In the genomic region with DNA sequence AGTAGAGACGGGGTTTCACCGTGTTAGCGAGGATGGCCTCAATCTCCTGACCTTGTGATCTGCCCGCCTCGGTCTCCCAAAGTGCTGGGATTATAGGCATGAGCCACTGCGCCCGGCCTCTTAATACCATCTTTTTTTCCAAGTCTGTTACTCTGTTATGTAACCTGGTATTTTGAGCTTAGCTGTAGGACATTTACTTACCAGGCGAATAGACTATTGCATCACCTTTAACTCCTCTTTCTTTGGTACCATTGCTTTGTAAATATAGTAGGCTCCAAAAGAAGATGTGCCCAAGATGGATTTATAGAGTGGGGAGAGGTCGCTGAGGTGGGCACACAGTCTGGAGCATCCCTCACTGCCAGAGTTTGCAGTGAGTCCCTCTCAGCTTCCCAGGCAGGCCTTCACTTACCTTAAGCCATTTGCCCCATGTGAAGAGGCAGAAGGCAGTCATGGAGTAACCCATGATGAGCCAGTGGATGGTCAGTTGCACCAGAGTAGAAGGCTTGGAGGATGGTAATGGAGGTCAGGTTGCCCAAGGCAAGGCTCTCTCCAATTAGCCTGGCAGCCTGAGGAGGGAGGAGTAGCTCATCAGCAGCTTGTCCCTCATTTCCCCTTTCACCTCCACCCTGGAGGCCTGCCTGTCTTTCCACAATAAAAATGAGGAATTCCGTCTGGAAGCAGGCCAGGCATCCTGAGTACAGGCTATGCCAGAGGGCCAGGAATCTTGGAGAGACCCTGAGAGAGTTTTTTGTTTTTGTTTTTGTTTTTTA, we compare ENCODE assay signal across 28 cellular contexts. TPM values are rescaled to one million over a fixed set of nuclear protein-coding genes. Genes with fewer than 3 reads are reported as not detected.
DNase-seq lines count a peak whose midpoint lies in the region; ATAC-seq, FAIRE-seq and TF ChIP-seq lines count a peak whose summit lies in the region.
"Had no signal": no experiment of that assay in that cellular context is flagged by ENCODE, and none has a peak within 500 bp of the region (broad histone marks: within the 10 kb centered on the region; RNA-seq: fewer than 3 reads in every experiment).

No MANE protein-coding gene starts in this region.

- H3K9me3 Mint-ChIP-seq in H9: no peaks in the 10 kb centered on the region
- no peaks in the 10 kb centered on the region for H3K9me3 Mint-ChIP-seq in activated CD8-positive, alpha-beta T cell treated with anti-CD3 and anti-CD28 coated beads, Interleukin-2, amount 10 ng/mL, durations not matched to agents 7 days and 5 days (ENCODE audit: insufficient read depth)
- H3K9me3 Mint-ChIP-seq: CD4-positive, alpha-beta memory T cell; HFFc6; IgD-negative memory B cell had no signal

- H3K9ac ChIP-seq in H9 (ENCODE audit: extremely low read depth, insufficient read length, low read length) (no peak overlapping the region), K562 (ENCODE audit: insufficient read depth in 1 of 2, low read depth in 2 of 2, low read length in 2 of 2) (no peak overlapping the region), mesendoderm (ENCODE audit: low read length) (no peak overlapping the region)

- H3K79me2 ChIP-seq in H9 (ENCODE audit: insufficient read depth, low read length): no peaks in the 10 kb centered on the region
- no peaks in the 10 kb centered on the region for H3K79me2 ChIP-seq in K562 (ENCODE audit: control insufficient read depth, insufficient read depth, low read length)
- H3K79me2 ChIP-seq in mesendoderm (ENCODE audit: control insufficient read depth, insufficient read depth, low read length): no peaks in the 10 kb centered on the region

- H3K36me3 ChIP-seq in K562 (ENCODE audit: control insufficient read depth, insufficient read depth, low read length) (no peaks in the 10 kb centered on the region), mesendoderm (ENCODE audit: control insufficient read depth, insufficient read depth, low read length) (no peaks in the 10 kb centered on the region)
- H3K36me3 ChIP-seq: HAP-1 had no signal

- no peak for DNase-seq in H9
- peak; percentile 45 for DNase-seq in M059J (ENCODE audit: low read depth)
- no peak for DNase-seq in K562 (ENCODE audit: extremely low read depth in 1 of 4, low spot score in 3 of 4)
- no peak for DNase-seq in mesendoderm
- DNase-seq in activated CD8-positive, alpha-beta T cell treated with anti-CD3 and anti-CD28 coated beads, Interleukin-2, amount 10 ng/mL, durations not matched to agents 7 days and 5 days: no peak
- DNase-seq: C1 segment of cervical spinal cord; CD4-positive, alpha-beta memory T cell; COR-L47; DMS53; GDM1; HFFc6; Karpas-422; NCI-H1105; NCI-H1436 treated with DMSO at 0.1 percent for 48 hours; NCI-H1930; NCI-H2107; NCI-H524; NCI-H82; NK-92 treated with Interleukin-12 subunit alpha and Interleukin-12 subunit beta, amount 100 ng/mL, for 24 hours; PC-3; Right ventricle myocardium superior; RPMI8226 had no signal

- CTCF ChIA-PET in K562 (lab: Yijun Ruan, JAX; ENCODE audit: low intra/inter-chr PET ratio): no interaction called here
- CTCF ChIA-PET in activated CD8-positive, alpha-beta T cell treated with anti-CD3 and anti-CD28 coated beads, Interleukin-2, amount 10 ng/mL, durations not matched to agents 7 days and 5 days (lab: Charles Lee): no interaction called here

- intact Hi-C loops in K562 (cut with micrococcal nuclease): no loop called here

- H3K4me3 ChIP-seq in K562 (no peak overlapping the region), mesendoderm (ENCODE audit: low read length) (no peak overlapping the region)
- H3K4me3 ChIP-seq: HAP-1, SJSA1 had no signal

- no peaks in the 10 kb centered on the region for H3K9me1 ChIP-seq in K562 (ENCODE audit: control insufficient read depth, insufficient read depth, low read length)

- TF ChIP-seq RAD21 in K562 (CRISPR knock-in tag; conservative IDR thresholded peaks at IDR 0.05 in 1 of 2, IDR thresholded peaks at IDR 0.05 in 1 of 2): no peak

- H3K14ac ChIP-seq in H9 (ENCODE audit: insufficient read depth, low read length): 0 out of 2 replicates have a peak overlapping the region, but pooled peaks have one; percentile 8

- H3K79me1 ChIP-seq in H9 (ENCODE audit: insufficient read depth, low read depth, low read length, poor library complexity, severe bottlenecking): peaks cover 2% of the 10 kb centered on the region
- peaks cover 2% of the 10 kb centered on the region for H3K79me1 ChIP-seq in mesendoderm (ENCODE audit: low read length)

- no peak overlapping the region for H3K27ac Mint-ChIP-seq in H9
- H3K27ac Mint-ChIP-seq in activated CD8-positive, alpha-beta T cell treated with anti-CD3 and anti-CD28 coated beads, Interleukin-2, amount 10 ng/mL, durations not matched to agents 7 days and 5 days: no peak overlapping the region
- H3K27ac Mint-ChIP-seq: HFFc6, IgD-negative memory B cell had no signal

- H2BK5ac ChIP-seq in H9 (ENCODE audit: insufficient read length, low read length) (no peak overlapping the region), mesendoderm (ENCODE audit: low read length) (no peak overlapping the region)

- H3K56ac ChIP-seq in H9 (ENCODE audit: insufficient read length, low read depth, low read length): no peak overlapping the region
- no peak overlapping the region for H3K56ac ChIP-seq in mesendoderm (ENCODE audit: low read length)

- no peaks in the 10 kb centered on the region for H3K27me3 ChIP-seq in H9 (ENCODE audit: insufficient read depth, low read length)
- peaks cover 42 to 65% of the 10 kb centered on the region in 2 experiments for H3K27me3 ChIP-seq in K562 (ENCODE audit: control insufficient read depth in 2 of 2, insufficient read depth in 2 of 2, low read length in 2 of 2)
- no peaks in the 10 kb centered on the region for H3K27me3 ChIP-seq in mesendoderm (ENCODE audit: insufficient read depth, low read length, poor library complexity)
- H3K27me3 ChIP-seq: SJSA1 had no signal

- H2AK5ac ChIP-seq in H9 (ENCODE audit: insufficient read length, low read length): no peak overlapping the region
- peak overlapping the region; percentile 22 for H2AK5ac ChIP-seq in mesendoderm (ENCODE audit: low read length)

- H3K23ac ChIP-seq in H9 (ENCODE audit: insufficient read length, low read depth, low read length) (no peak overlapping the region), mesendoderm (ENCODE audit: low read length) (no peak overlapping the region)

- no peak for TF ChIP-seq POLR2A in K562 (conservative IDR thresholded peaks at IDR 0.05)

- no peak overlapping the region for H2BK20ac ChIP-seq in H9 (ENCODE audit: low read depth, low read length, poor library complexity, severe bottlenecking)

- POLR2A ChIA-PET in K562 (lab: Yijun Ruan, JAX): interaction anchor here (1.1 kb wide), 1 partner anchor 11 kb away, joined by 3 read pairs; no protein-coding TSS in a partner anchor
- POLR2A ChIA-PET in activated CD8-positive, alpha-beta T cell treated with anti-CD3 and anti-CD28 coated beads, Interleukin-2, amount 10 ng/mL, durations not matched to agents 7 days and 5 days (lab: Charles Lee): no interaction called here

- H3K9me3 ChIP-seq in H9 (ENCODE audit: control insufficient read depth, low read depth, low read length) (no peaks in the 10 kb centered on the region), K562 (replicated peaks; ENCODE audit: control insufficient read depth, insufficient read depth, low read depth, low read length) (no peaks in the 10 kb centered on the region)
- H3K9me3 ChIP-seq: HAP-1, SJSA1 had no signal

- H3K27me3 Mint-ChIP-seq in H9 (ENCODE audit: low read depth): no peaks in the 10 kb centered on the region; the same call in 1 of the 2 replicates
- peaks cover 4% of the 10 kb centered on the region for H3K27me3 Mint-ChIP-seq in activated CD8-positive, alpha-beta T cell treated with anti-CD3 and anti-CD28 coated beads, Interleukin-2, amount 10 ng/mL, durations not matched to agents 7 days and 5 days (ENCODE audit: low read depth)

- no peak overlapping the region for H3K4me3 Mint-ChIP-seq in H9
- H3K4me3 Mint-ChIP-seq in activated CD8-positive, alpha-beta T cell treated with anti-CD3 and anti-CD28 coated beads, Interleukin-2, amount 10 ng/mL, durations not matched to agents 7 days and 5 days: no peak overlapping the region
- H3K4me3 Mint-ChIP-seq: CD4-positive, alpha-beta memory T cell; HFFc6; IgD-negative memory B cell had no signal

- no peaks in the 10 kb centered on the region for H4K20me1 ChIP-seq in H9 (ENCODE audit: control insufficient read depth, insufficient read depth, insufficient read length)
- H4K20me1 ChIP-seq in K562 (replicated peaks; ENCODE audit: control insufficient read depth, insufficient read depth, low read length): 0 out of 2 replicates have a peak, but pooled peaks cover 3% of the 10 kb centered on the region

- no peaks in the 10 kb centered on the region for H3K36me3 Mint-ChIP-seq in H9 (ENCODE audit: insufficient read depth in 1 of 3, low read depth in 3 of 3)
- H3K36me3 Mint-ChIP-seq in activated CD8-positive, alpha-beta T cell treated with anti-CD3 and anti-CD28 coated beads, Interleukin-2, amount 10 ng/mL, durations not matched to agents 7 days and 5 days (ENCODE audit: low read depth): no peaks in the 10 kb centered on the region
- H3K36me3 Mint-ChIP-seq: CD4-positive, alpha-beta memory T cell had no signal

- H3K4me1 ChIP-seq in H9 (ENCODE audit: insufficient read depth, low read length) (0 out of 2 replicates have a peak, but pooled peaks cover 3% of the 10 kb centered on the region), K562 (replicated peaks in 1 of 2; ENCODE audit: control insufficient read depth in 2 of 2, insufficient read depth in 2 of 2, low read length in 2 of 2) (no peaks in the 10 kb centered on the region), mesendoderm (ENCODE audit: control insufficient read depth, low read depth, low read length) (no peaks in the 10 kb centered on the region)

- H2BK15ac ChIP-seq in H9 (ENCODE audit: low read depth, low read length): no peak overlapping the region
- no peak overlapping the region for H2BK15ac ChIP-seq in mesendoderm (replicated peaks; ENCODE audit: low read depth)

- no peak for FAIRE-seq in K562 (lab: Jason Lieb, UNC)
- FAIRE-seq: GM12892 had no signal

- H4K5ac ChIP-seq in H9 (ENCODE audit: insufficient read length, low read depth, low read length) (no peak overlapping the region), mesendoderm (ENCODE audit: low read length) (no peak overlapping the region)

- H3K18ac ChIP-seq in H9 (ENCODE audit: insufficient read length, low read depth, low read length) (no peak overlapping the region), mesendoderm (ENCODE audit: low read length) (no peak overlapping the region)

- H2BK12ac ChIP-seq in H9 (ENCODE audit: insufficient read length, low read depth, low read length): no peak overlapping the region

- no peak overlapping the region for H3K4me2 ChIP-seq in H9 (ENCODE audit: insufficient read depth, insufficient read length, low read length)
- H3K4me2 ChIP-seq in K562 (ENCODE audit: insufficient read depth, low read length): no peak overlapping the region
- no peak overlapping the region for H3K4me2 ChIP-seq in mesendoderm (ENCODE audit: low read length)

- H3K27ac ChIP-seq in H9 (ENCODE audit: insufficient read length, low read depth, low read length): no peak overlapping the region
- no peak overlapping the region for H3K27ac ChIP-seq in K562 (ENCODE audit: extremely low read depth, low read depth, low read length)
- H3K27ac ChIP-seq in mesendoderm (ENCODE audit: low read depth, low read length): no peak overlapping the region
- H3K27ac ChIP-seq: SJSA1 had no signal

- no peak overlapping the region for H2AFZ ChIP-seq in H9 (ENCODE audit: low read length)
- H2AFZ ChIP-seq in K562 (ENCODE audit: low read depth, low read length): no peak overlapping the region

- no peak for TF ChIP-seq EP300 in K562 (IDR thresholded peaks at IDR 0.05; ENCODE audit: low read length)

- H4K91ac ChIP-seq in H9 (ENCODE audit: insufficient read length, low read depth, low read length): no peak overlapping the region

- H2BK120ac ChIP-seq in H9 (ENCODE audit: low read depth, low read length, poor library complexity, severe bottlenecking) (no peak overlapping the region), mesendoderm (ENCODE audit: low read depth, low read length) (no peak overlapping the region)

- H4K8ac ChIP-seq in H9 (replicated peaks; ENCODE audit: insufficient read length, low read depth, low read length): no peak overlapping the region
- no peak overlapping the region for H4K8ac ChIP-seq in mesendoderm (ENCODE audit: low read depth, low read length)

- in situ Hi-C loops in K562 (cut with MboI): no loop called here

- TF ChIP-seq CTCF in H9 (conservative IDR thresholded peaks at IDR 0.05): no peak
- no peak for TF ChIP-seq CTCF in K562 (IDR thresholded peaks at IDR 0.05 in 2 of 3, conservative IDR thresholded peaks at IDR 0.05 in 1 of 3; ENCODE audit: insufficient read depth in 2 of 3, low read depth in 1 of 3, low read length in 3 of 3)

- WGBS in H9 (ENCODE audit: extremely low coverage, insufficient read length, low lambda C conversion rate): no CpG with 5 or more reads among the region's 10 CpGs
- 0% methylated on average over 10 of the region's 10 CpGs for WGBS in K562 (ENCODE audit: insufficient coverage, low coverage, missing lambda C conversion rate)
- WGBS in mesendoderm (ENCODE audit: extremely low coverage, insufficient coverage, low lambda C conversion rate): no CpG with 5 or more reads among the region's 10 CpGs

- peaks cover 10 to 25% of the 10 kb centered on the region in 2 experiments for H3K4me1 Mint-ChIP-seq in H9
- no peaks in the 10 kb centered on the region for H3K4me1 Mint-ChIP-seq in activated CD8-positive, alpha-beta T cell treated with anti-CD3 and anti-CD28 coated beads, Interleukin-2, amount 10 ng/mL, durations not matched to agents 7 days and 5 days (ENCODE audit: low read depth)
- H3K4me1 Mint-ChIP-seq: CD4-positive, alpha-beta memory T cell; IgD-negative memory B cell had no signal

- BruUV-seq in K562 (replicated peaks; lab: Mats Ljungman, UMichigan): no TSS peak

- no peaks in the 10 kb centered on the region for H3K23me2 ChIP-seq in H9 (ENCODE audit: insufficient read length, low read depth, low read length, poor library complexity, severe bottlenecking)

- H3K4ac ChIP-seq in H9 (ENCODE audit: low read depth, low read length): no peak overlapping the region
- no peak overlapping the region for H3K4ac ChIP-seq in mesendoderm (ENCODE audit: low read depth, low read length)

- no peak for ATAC-seq in K562
- no peak for ATAC-seq in HG02981 (IDR thresholded peaks at IDR 0.05; ENCODE audit: unreplicated experiment)
- ATAC-seq in GM18870 (IDR thresholded peaks at IDR 0.05; ENCODE audit: unreplicated experiment): no peak
- ATAC-seq in activated CD8-positive, alpha-beta T cell treated with anti-CD3 and anti-CD28 coated beads, Interleukin-2, amount 10 ng/mL, durations not matched to agents 7 days and 5 days: no peak
- ATAC-seq: PC-3 had no signal

- H3T11ph ChIP-seq in H9 (ENCODE audit: low read length): no peak overlapping the region

RNA-seq across cellular contexts. Expression of a gene that starts 9.6 kb away (rescaled TPM):
- 5.0 and 6.3 TPM in 2 replicates for total RNA-seq in H9 (2021)
- total RNA-seq in M059J (2014; rRNA removed; shearing (Covaris generic)): 8.1 and 18.8 TPM in 2 replicates
- total RNA-seq in K562 (2011; cell fraction: chromatin; rRNA removed; ENCODE audit: low replicate concordance): 5.5 and 21.6 TPM in 2 replicates
- 4.5 and 5.4 TPM in 2 replicates for total RNA-seq in K562 (2011; cell fraction: nucleolus; rRNA removed)
- 14.0 and 33.7 TPM in 2 replicates for total RNA-seq in K562 (2011; cell fraction: nucleoplasm; rRNA removed)
- 0.73 and 3.0 TPM in 2 replicates for total RNA-seq in K562 (2014; rRNA removed)
- total RNA-seq in K562 (2014; rRNA removed; fragmentation: Illumina TruSeq; extraction: Trizol): 5.0 and 5.3 TPM in 2 replicates
- total RNA-seq in K562 (2015; rRNA removed; fragmentation: Illumina TruSeq; extraction: Trizol): 6.4 and 6.5 TPM in 2 replicates
- 3.6 and 4.5 TPM in 2 replicates for total RNA-seq in K562 (2021)
- polyA plus RNA-seq in K562 (2011; rRNA removed): 4.2 and 4.3 TPM in 2 replicates
- 0.78 and 1.8 TPM in 2 replicates for polyA plus RNA-seq in K562 (2011; cell fraction: cytosol; rRNA removed)
- 4.5 and 4.6 TPM in 2 replicates for polyA plus RNA-seq in K562 (2011; cell fraction: nucleus; rRNA removed)
- polyA plus RNA-seq in K562 (2012): 3.3 and 3.7 TPM in 2 replicates
- polyA plus RNA-seq in K562 (2014; fragmentation: Illumina TruSeq; extraction: Trizol): 4.3 and 4.4 TPM in 2 replicates
- 1 to 10 TPM; 2.5 to 3.1 TPM for polyA plus RNA-seq in K562 (2014; fragmentation: Nextera tagmentation; extraction: Ambion mirVana)
- polyA plus RNA-seq in K562 (2014; rRNA removed): 4.4 TPM in 2 replicates
- polyA minus RNA-seq in K562 (2011; rRNA and poly(A)+ RNA removed): 4.2 and 5.9 TPM in 2 replicates
- polyA minus RNA-seq in K562 (2011; cell fraction: cytosol; rRNA and poly(A)+ RNA removed): 2.5 and 3.5 TPM in 2 replicates
- 3.8 and 5.7 TPM in 2 replicates for polyA minus RNA-seq in K562 (2011; cell fraction: nucleus; rRNA and poly(A)+ RNA removed)
- 6.3 TPM for polyA plus RNA-seq in mesendoderm (2013, experiment 1 of 2)
- polyA plus RNA-seq in mesendoderm (2013, experiment 2 of 2): 6.0 TPM
- total RNA-seq in activated CD8-positive, alpha-beta T cell treated with anti-CD3 and anti-CD28 coated beads, Interleukin-2, amount 10 ng/mL, durations not matched to agents 7 days and 5 days: 1 to 10 TPM; 2.9 to 4.5 TPM
